ENCODE assay signal across 11 cellular contexts in genomic region chr4:92234393-92235176, GRCh38.
DNase-seq lines count a peak whose midpoint lies in the region; ATAC-seq, FAIRE-seq and TF ChIP-seq lines count a peak whose summit lies in the region.
"Had no signal": no experiment of that assay in that cellular context is flagged by ENCODE, and none has a peak within 500 bp of the region (broad histone marks: within the 10 kb centered on the region; RNA-seq: fewer than 3 reads in every experiment).

No MANE protein-coding gene starts in this region.

- peak; percentile 32 to 59 (median 55) for ATAC-seq in pancreas
- ATAC-seq in GM21717 (IDR thresholded peaks at IDR 0.05; ENCODE audit: unreplicated experiment): no peak
- ATAC-seq in HG03565 (IDR thresholded peaks at IDR 0.05; ENCODE audit: unreplicated experiment): no peak
- no peak for ATAC-seq in HG02884 (IDR thresholded peaks at IDR 0.05; ENCODE audit: unreplicated experiment)
- ATAC-seq: natural killer cell had no signal

- H3K27me3 ChIP-seq in pancreas: no peaks in the 10 kb centered on the region

- intact Hi-C loops in pancreas (cut with DNase I): no loop called here

- DNase-seq in EH (ENCODE audit: low read depth): peak; percentile 90
- peak; percentile 79 for DNase-seq in OCI-M1 (lab: John Stamatoyannopoulos, UW)
- DNase-seq in dedifferentiated amniotic fluid mesenchymal stem cell (ENCODE audit: extremely low spot score): peak; percentile 99
- DNase-seq in pancreas: no peak
- DNase-seq in stimulated activated CD4-positive, alpha-beta T cell treated with anti-CD3 and anti-CD28 coated beads, Interleukin-15, amount 100 ng/mL, for 24 hours: no peak
- DNase-seq: activated CD4-positive, CD25-positive, alpha-beta regulatory T cell treated with anti-CD3 and anti-CD28 coated beads, Interleukin-2, amount 50 U/mL, for 72 hours; natural killer cell had no signal

- peaks cover 4 to 27% (median 13%) of the 10 kb centered on the region in 3 donors for H3K4me1 ChIP-seq in pancreas

- FAIRE-seq in pancreas (lab: Jason Lieb, UNC): no peak
- FAIRE-seq: G401.6 had no signal

- H3K4me3 ChIP-seq in pancreas: no peak overlapping the region

- H3K36me3 ChIP-seq in pancreas: no peaks in the 10 kb centered on the region

- no peak for TF ChIP-seq CTCF in pancreas (IDR thresholded peaks at IDR 0.05)

- WGBS in pancreas, 2 donors: 4 to 16% methylated on average over 4 of the region's 4 CpGs

- no peaks in the 10 kb centered on the region for H3K9me3 ChIP-seq in pancreas

- peak overlapping the region in 1 of 4 donors; percentile 13 for H3K27ac ChIP-seq in pancreas

Comparison
In these comparisons a context has a peak if more than half of its experiments do, and no peak if none do; other contexts are left out.
1. DNase-seq: peak in EH (single experiment), OCI-M1 (single experiment) and dedifferentiated amniotic fluid mesenchymal stem cell (single experiment); none in pancreas (0 of 6) and stimulated activated CD4-positive, alpha-beta T cell treated with anti-CD3 and anti-CD28 coated beads, Interleukin-15, amount 100 ng/mL, for 24 hours (single experiment).
2. ATAC-seq: peak in pancreas (4 of 4); none in GM21717 (single experiment), HG03565 (single experiment) and HG02884 (single experiment).